ENCODE assay signal across 8 cellular contexts in genomic region chr6:79777713-79778579, GRCh38.
DNase-seq lines count a peak whose midpoint lies in the region; ATAC-seq and TF ChIP-seq lines count a peak whose summit lies in the region.

No MANE protein-coding gene starts in this region.

- H3K9me3 Mint-ChIP-seq in activated T-helper 2 cell treated with anti-CD3 and anti-CD28 coated beads, Interferon-gamma antibody, Interleukin-2, Interleukin-4, amounts not matched to agents 10 μg/mL and 5 μg/mL and 100 μg/mL, durations not matched to agents 14 hours and 24 hours and 36 hours: no peaks in the 10 kb centered on the region
- no peaks in the 10 kb centered on the region for H3K9me3 Mint-ChIP-seq in neural crest cell

- peak overlapping the region; percentile 71 for H3K4me3 Mint-ChIP-seq in activated T-helper 2 cell treated with anti-CD3 and anti-CD28 coated beads, Interferon-gamma antibody, Interleukin-2, Interleukin-4, amounts not matched to agents 10 μg/mL and 5 μg/mL and 100 μg/mL, durations not matched to agents 14 hours and 24 hours and 36 hours (ENCODE audit: low read depth)
- peak overlapping the region; percentile 78 for H3K4me3 Mint-ChIP-seq in neural crest cell

- H3K4me1 Mint-ChIP-seq in activated T-helper 2 cell treated with anti-CD3 and anti-CD28 coated beads, Interferon-gamma antibody, Interleukin-2, Interleukin-4, amounts not matched to agents 10 μg/mL and 5 μg/mL and 100 μg/mL, durations not matched to agents 14 hours and 24 hours and 36 hours (ENCODE audit: low read depth): peaks cover 7% of the 10 kb centered on the region
- H3K4me1 Mint-ChIP-seq in neural crest cell: peaks cover 7% of the 10 kb centered on the region

- TF ChIP-seq CTCF in fibroblast of villous mesenchyme (IDR thresholded peaks at IDR 0.05; ENCODE audit: insufficient read depth, low read depth, low read length) (peak; percentile 97), neural crest cell (conservative IDR thresholded peaks at IDR 0.05) (peak; percentile 98)

- peak overlapping the region; percentile 51 for H3K4me3 ChIP-seq in fibroblast of villous mesenchyme (ENCODE audit: low read depth, low read length)

- peak; percentile 96 for ATAC-seq in GM19467 (IDR thresholded peaks at IDR 0.05; ENCODE audit: unreplicated experiment)
- peak; percentile 69 for ATAC-seq in HG03575 (IDR thresholded peaks at IDR 0.05; ENCODE audit: extremely low read depth, insufficient number of reproducible peaks, low FRiP score, unreplicated experiment)
- peak; percentile 72 for ATAC-seq in stimulated activated naive CD8-positive, alpha-beta T cell treated with anti-CD3 and anti-CD28 coated beads, Interleukin-15, Interleukin-2, amounts not matched to agents 100 U/mL and 50 U/mL, for 24 hours

- intact Hi-C loops in activated T-helper 2 cell treated with anti-CD3 and anti-CD28 coated beads, Interferon-gamma antibody, Interleukin-2, Interleukin-4, amounts not matched to agents 10 μg/mL and 5 μg/mL and 100 μg/mL, durations not matched to agents 14 hours and 24 hours and 36 hours (cut with micrococcal nuclease): loop anchor here (1.0 to 5.0 kb wide), 3 partner anchors 36 to 314 kb away; no protein-coding TSS in a partner anchor

- H3K27me3 Mint-ChIP-seq in activated T-helper 2 cell treated with anti-CD3 and anti-CD28 coated beads, Interferon-gamma antibody, Interleukin-2, Interleukin-4, amounts not matched to agents 10 μg/mL and 5 μg/mL and 100 μg/mL, durations not matched to agents 14 hours and 24 hours and 36 hours (ENCODE audit: low read depth): peaks cover 10% of the 10 kb centered on the region
- H3K27me3 Mint-ChIP-seq in neural crest cell (ENCODE audit: low read depth): peaks cover 2% of the 10 kb centered on the region

- DNase-seq in COR-L47 (lab: John Stamatoyannopoulos, UW) (peak; percentile 51), RKO (ENCODE audit: low spot score) (peak; percentile 82), fibroblast of villous mesenchyme (ENCODE audit: low read depth) (peak; percentile 44), neural crest cell (ENCODE audit: low read depth, low spot score) (peak; percentile 86)
- DNase-seq in activated T-helper 2 cell treated with anti-CD3 and anti-CD28 coated beads, Interferon-gamma antibody, Interleukin-2, Interleukin-4, amounts not matched to agents 10 μg/mL and 5 μg/mL and 100 μg/mL, durations not matched to agents 14 hours and 24 hours and 36 hours (ENCODE audit: low spot score): peak; percentile 80
- peak; percentile 93 for DNase-seq in stimulated activated naive CD8-positive, alpha-beta T cell treated with anti-CD3 and anti-CD28 coated beads, Interleukin-15, Interleukin-2, amounts not matched to agents 100 U/mL and 50 U/mL, for 24 hours

- H3K27ac Mint-ChIP-seq in activated T-helper 2 cell treated with anti-CD3 and anti-CD28 coated beads, Interferon-gamma antibody, Interleukin-2, Interleukin-4, amounts not matched to agents 10 μg/mL and 5 μg/mL and 100 μg/mL, durations not matched to agents 14 hours and 24 hours and 36 hours: peak overlapping the region; percentile 13
- H3K27ac Mint-ChIP-seq in neural crest cell (ENCODE audit: unreplicated experiment): no peak overlapping the region

- no peaks in the 10 kb centered on the region for H3K36me3 Mint-ChIP-seq in activated T-helper 2 cell treated with anti-CD3 and anti-CD28 coated beads, Interferon-gamma antibody, Interleukin-2, Interleukin-4, amounts not matched to agents 10 μg/mL and 5 μg/mL and 100 μg/mL, durations not matched to agents 14 hours and 24 hours and 36 hours (ENCODE audit: low read depth)
- H3K36me3 Mint-ChIP-seq in neural crest cell (ENCODE audit: low read depth): no peaks in the 10 kb centered on the region

Comparison
In these comparisons a context has a peak if more than half of its experiments do, and no peak if none do; other contexts are left out.
1. Peak in every context shown above with its lines: DNase-seq, ATAC-seq and H3K4me3 ChIP-seq.